In the genomic region with DNA sequence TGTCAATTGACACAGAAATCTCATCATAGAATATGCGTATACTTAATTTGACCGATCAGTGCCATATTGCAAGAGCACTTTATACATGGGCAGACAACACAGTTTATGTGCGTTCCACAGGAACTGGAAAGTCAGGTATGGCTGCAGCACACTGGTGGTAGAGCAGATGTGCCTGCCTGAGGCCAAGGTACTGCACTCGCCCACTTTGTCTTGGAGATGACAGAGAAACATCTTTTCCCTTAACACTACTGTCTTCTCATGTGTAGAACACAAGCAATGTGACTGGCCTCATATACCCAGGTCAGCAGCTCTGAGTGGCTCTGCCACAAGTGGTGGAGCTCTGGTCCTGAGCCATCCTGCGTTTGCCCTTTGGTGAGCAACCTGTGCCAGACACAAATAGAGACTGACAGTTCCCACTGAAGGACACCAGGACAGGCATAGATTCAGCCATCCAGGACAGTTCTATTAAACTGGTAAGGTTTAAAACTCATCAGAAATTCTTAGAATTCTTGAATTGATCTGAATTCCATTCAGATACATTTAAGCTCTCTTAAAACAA, we compare ENCODE assay signal across 14 cellular contexts. TPM values are rescaled to one million over a fixed set of nuclear protein-coding genes. Genes with fewer than 3 reads are reported as not detected.
DNase-seq lines count a peak whose midpoint lies in the region; ATAC-seq and TF ChIP-seq lines count a peak whose summit lies in the region.
"Had no signal": no experiment of that assay in that cellular context is flagged by ENCODE, and none has a peak within 500 bp of the region (broad histone marks: within the 10 kb centered on the region; RNA-seq: fewer than 3 reads in every experiment).

No MANE protein-coding gene starts in this region.

- CTCF ChIA-PET in activated naive CD4-positive, alpha-beta T cell treated with anti-CD3 and anti-CD28 coated beads for 36 hours (lab: Charles Lee): interaction anchor here (0.7 to 0.9 kb wide), 2 partner anchors 37 to 63 kb away, joined by 7 read pairs; no protein-coding TSS in a partner anchor
- CTCF ChIA-PET in WTC11 (lab: Charles Lee): no interaction called here

- H3K27ac ChIP-seq in GM23248 (peak overlapping the region; percentile 70), VCaP (peak overlapping the region; percentile 4; the same call in 1 of the 2 replicates), heart right ventricle (peak overlapping the region; percentile 20 to 82 (median 65)), prostate gland (no peak overlapping the region)
- H3K27ac ChIP-seq: colonic mucosa had no signal

- peaks cover 42% of the 10 kb centered on the region for H3K4me1 ChIP-seq in GM23248 (ENCODE audit: insufficient read depth)
- peaks cover 0 to 58% (median 25%) of the 10 kb centered on the region in 9 donors for H3K4me1 ChIP-seq in heart right ventricle
- H3K4me1 ChIP-seq in prostate gland (replicated peaks): no peaks in the 10 kb centered on the region
- H3K4me1 ChIP-seq: colonic mucosa had no signal

- in situ Hi-C loops in GM23248 (cut with MboI): no loop called here

- TF ChIP-seq CTCF in VCaP (conservative IDR thresholded peaks at IDR 0.05) (no peak), heart right ventricle (IDR thresholded peaks at IDR 0.05) (no peak), prostate gland (IDR thresholded peaks at IDR 0.05) (no peak), WTC11 (IDR thresholded peaks at IDR 0.05) (no peak)

- H3K4me3 ChIP-seq in GM23248 (peak overlapping the region; percentile 11; the same call in 1 of the 2 replicates), heart right ventricle (no peak overlapping the region), prostate gland (no peak overlapping the region)
- H3K4me3 ChIP-seq: colonic mucosa had no signal

- no peak overlapping the region for H2AFZ ChIP-seq in GM23248

- H3K27ac Mint-ChIP-seq in activated naive CD4-positive, alpha-beta T cell treated with anti-CD3 and anti-CD28 coated beads for 36 hours: no peak overlapping the region
- no peak overlapping the region for H3K27ac Mint-ChIP-seq in WTC11

- H3K36me3 ChIP-seq in GM23248 (ENCODE audit: low read depth) (no peaks in the 10 kb centered on the region), heart right ventricle (no peaks in the 10 kb centered on the region), prostate gland (no peaks in the 10 kb centered on the region)
- H3K36me3 ChIP-seq: colonic mucosa had no signal

- DNase-seq in GM23248 (peak; percentile 25), heart right ventricle (peak; percentile 41 to 66), prostate gland (ENCODE audit: low spot score) (peak; percentile 17), NCI-H510A (lab: John Stamatoyannopoulos, UW) (no peak), WTC11 (ENCODE audit: low spot score) (no peak)
- no peak for DNase-seq in activated naive CD4-positive, alpha-beta T cell treated with anti-CD3 and anti-CD28 coated beads for 36 hours
- no peak for DNase-seq in activated CD4-positive, alpha-beta T cell treated with anti-CD3 and anti-CD28 coated beads for 4 hours
- DNase-seq: activated CD8-positive, alpha-beta memory T cell treated with anti-CD3 and anti-CD28 coated beads for 24 hours; colonic mucosa; erythroblast; head of caudate nucleus; Kasumi-1; NCI-H1436 treated with DMSO at 0.1 percent for 48 hours had no signal

- H3K9ac ChIP-seq in GM23248: peak overlapping the region; percentile 43

- H3K9me3 Mint-ChIP-seq in activated naive CD4-positive, alpha-beta T cell treated with anti-CD3 and anti-CD28 coated beads for 36 hours: no peaks in the 10 kb centered on the region
- H3K9me3 Mint-ChIP-seq in WTC11: no peaks in the 10 kb centered on the region

- H3K79me2 ChIP-seq in GM23248 (ENCODE audit: insufficient read depth): no peaks in the 10 kb centered on the region

- no peaks in the 10 kb centered on the region for H3K9me2 ChIP-seq in GM23248 (ENCODE audit: insufficient read depth)

- no peak for TF ChIP-seq POLR2A in prostate gland (IDR thresholded peaks at IDR 0.05)

- H4K20me1 ChIP-seq in GM23248 (ENCODE audit: insufficient read depth): no peaks in the 10 kb centered on the region

- intact Hi-C loops in heart right ventricle (cut with DNase I) (loop anchor here in 1 of 10 donors (5.0 kb wide), 1 partner anchor 40 kb away; no protein-coding TSS in a partner anchor), prostate gland (cut with DNase I) (no loop called here)
- intact Hi-C loops in activated naive CD4-positive, alpha-beta T cell treated with anti-CD3 and anti-CD28 coated beads for 36 hours (cut with micrococcal nuclease): no loop called here

- H3K4me3 Mint-ChIP-seq in activated naive CD4-positive, alpha-beta T cell treated with anti-CD3 and anti-CD28 coated beads for 36 hours: no peak overlapping the region
- H3K4me3 Mint-ChIP-seq in WTC11: no peak overlapping the region

- POLR2A ChIA-PET in WTC11 (lab: Charles Lee): interaction anchor here (2.0 kb wide), 1 partner anchor 21 kb away, joined by 10 read pairs; a partner anchor contains a TSS

- H3K9me3 ChIP-seq in GM23248 (ENCODE audit: low read depth) (no peaks in the 10 kb centered on the region), heart right ventricle (no peaks in the 10 kb centered on the region), prostate gland (no peaks in the 10 kb centered on the region)
- H3K9me3 ChIP-seq: colonic mucosa had no signal

- ATAC-seq in heart right ventricle (peak in 7 of 8 donors; percentile 72 to 95 (median 88)), WTC11 (no peak)

- WGBS in GM23248 (ENCODE audit: low coverage in 1 of 2, low lambda C conversion rate in 2 of 2, missing lambda C conversion rate in 2 of 2), 2 experiments: 84 to 87% methylated on average over 5 of the region's 5 CpGs
- WGBS in heart right ventricle, 2 donors: 79 to 80% methylated on average over 5 of the region's 5 CpGs
- WGBS in prostate gland: 37% methylated on average over 5 of the region's 5 CpGs

- H3K27me3 Mint-ChIP-seq in activated naive CD4-positive, alpha-beta T cell treated with anti-CD3 and anti-CD28 coated beads for 36 hours (ENCODE audit: low read depth): no peaks in the 10 kb centered on the region
- no peaks in the 10 kb centered on the region; the same call in 1 of the 2 replicates for H3K27me3 Mint-ChIP-seq in WTC11 (ENCODE audit: low read depth)

- H3F3A ChIP-seq in GM23248 (ENCODE audit: insufficient read depth): peaks cover 26% of the 10 kb centered on the region

- peak overlapping the region; percentile 65 for H3K4me2 ChIP-seq in GM23248 (ENCODE audit: unreplicated experiment)

- H3K4me1 Mint-ChIP-seq in activated naive CD4-positive, alpha-beta T cell treated with anti-CD3 and anti-CD28 coated beads for 36 hours (ENCODE audit: low read depth): no peaks in the 10 kb centered on the region
- H3K4me1 Mint-ChIP-seq in WTC11: peaks cover 32% of the 10 kb centered on the region

- no peaks in the 10 kb centered on the region for H3K27me3 ChIP-seq in GM23248 (replicated peaks; ENCODE audit: insufficient read depth)
- H3K27me3 ChIP-seq in heart right ventricle: no peaks in the 10 kb centered on the region
- no peaks in the 10 kb centered on the region for H3K27me3 ChIP-seq in prostate gland (replicated peaks; ENCODE audit: insufficient read depth)
- H3K27me3 ChIP-seq: colonic mucosa had no signal

- H3K36me3 Mint-ChIP-seq in activated naive CD4-positive, alpha-beta T cell treated with anti-CD3 and anti-CD28 coated beads for 36 hours (ENCODE audit: low read depth): no peaks in the 10 kb centered on the region
- H3K36me3 Mint-ChIP-seq in WTC11: no peaks in the 10 kb centered on the region

TF ChIP-seq in WTC11, 78 proteins besides CTCF, POLR2A, EP300 and RAD21 (continues in another document):
- TF ChIP-seq, protein P1, sequence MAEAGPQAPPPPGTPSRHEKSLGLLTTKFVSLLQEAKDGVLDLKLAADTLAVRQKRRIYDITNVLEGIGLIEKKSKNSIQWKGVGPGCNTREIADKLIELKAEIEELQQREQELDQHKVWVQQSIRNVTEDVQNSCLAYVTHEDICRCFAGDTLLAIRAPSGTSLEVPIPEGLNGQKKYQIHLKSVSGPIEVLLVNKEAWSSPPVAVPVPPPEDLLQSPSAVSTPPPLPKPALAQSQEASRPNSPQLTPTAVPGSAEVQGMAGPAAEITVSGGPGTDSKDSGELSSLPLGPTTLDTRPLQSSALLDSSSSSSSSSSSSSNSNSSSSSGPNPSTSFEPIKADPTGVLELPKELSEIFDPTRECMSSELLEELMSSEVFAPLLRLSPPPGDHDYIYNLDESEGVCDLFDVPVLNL (CRISPR knock-in tag; IDR thresholded peaks at IDR 0.05; ENCODE audit: borderline replicate concordance, low read depth): no peak
- TF ChIP-seq CREM (CRISPR knock-in tag; IDR thresholded peaks at IDR 0.05) (no peak), NR3C1 (CRISPR knock-in tag; conservative IDR thresholded peaks at IDR 0.05; ENCODE audit: low read depth) (no peak), HMGA2 (CRISPR knock-in tag; IDR thresholded peaks at IDR 0.05) (no peak), ZNF219 (CRISPR knock-in tag; IDR thresholded peaks at IDR 0.05; ENCODE audit: borderline replicate concordance) (no peak)
- TF ChIP-seq, protein P2, sequence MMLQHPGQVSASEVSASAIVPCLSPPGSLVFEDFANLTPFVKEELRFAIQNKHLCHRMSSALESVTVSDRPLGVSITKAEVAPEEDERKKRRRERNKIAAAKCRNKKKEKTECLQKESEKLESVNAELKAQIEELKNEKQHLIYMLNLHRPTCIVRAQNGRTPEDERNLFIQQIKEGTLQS (CRISPR knock-in tag; conservative IDR thresholded peaks at IDR 0.05): no peak
- TF ChIP-seq, protein P3, sequence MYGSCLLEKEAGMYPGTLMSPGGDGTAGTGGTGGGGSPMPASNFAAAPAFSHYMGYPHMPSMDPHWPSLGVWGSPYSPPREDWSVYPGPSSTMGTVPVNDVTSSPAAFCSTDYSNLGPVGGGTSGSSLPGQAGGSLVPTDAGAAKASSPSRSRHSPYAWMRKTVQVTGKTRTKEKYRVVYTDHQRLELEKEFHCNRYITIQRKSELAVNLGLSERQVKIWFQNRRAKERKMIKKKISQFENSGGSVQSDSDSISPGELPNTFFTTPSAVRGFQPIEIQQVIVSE (CRISPR knock-in tag; IDR thresholded peaks at IDR 0.05; ENCODE audit: borderline replicate concordance): no peak

RNA-seq across cellular contexts. Expression of a gene that starts 21.0 kb away (rescaled TPM):
- total RNA-seq in GM23248 (2014; rRNA removed; shearing (Covaris generic)): 184 and 193 TPM in 2 replicates
- polyA plus RNA-seq in GM23248 (2016; fragmentation: Nextera tagmentation; extraction: Ambion mirVana) (223 and 249 TPM in 2 replicates), heart right ventricle (100 to 1,000 TPM in 1 of 2 donors, 10 to 100 TPM in 1; 47.1 to 100 TPM)
- total RNA-seq in heart right ventricle (100 to 1,000 TPM; 136 to 249 (median 184) TPM), prostate gland (100 to 1,000 TPM; 119 to 175 TPM), WTC11 (2021) (178 to 186 TPM (median 178 TPM) in 3 replicates)
- total RNA-seq in activated naive CD4-positive, alpha-beta T cell treated with anti-CD3 and anti-CD28 coated beads for 36 hours: 100 to 1,000 TPM; 132 to 135 TPM

Comparison
In these comparisons a context has a peak if more than half of its experiments do, and no peak if none do; other contexts are left out.
1. DNase-seq: peak in GM23248 (single experiment), heart right ventricle (2 of 2) and prostate gland (single experiment); none in NCI-H510A (single experiment), activated naive CD4-positive, alpha-beta T cell treated with anti-CD3 and anti-CD28 coated beads for 36 hours (single experiment), WTC11 (single experiment) and activated CD4-positive, alpha-beta T cell treated with anti-CD3 and anti-CD28 coated beads for 4 hours (0 of 2).
2. H3K27ac ChIP-seq: peak in GM23248 (single experiment), VCaP (single experiment) and heart right ventricle (10 of 10); none in prostate gland (0 of 2).